8 cellular contexts compared by ENCODE assay signal in genomic region chr2:233251306-233252116, GRCh38. TPM values are rescaled to one million over a fixed set of nuclear protein-coding genes. Genes with fewer than 3 reads are reported as not detected.
A peak's percentile ranks its signal among the peaks of the same experiment; 100 is the strongest.
DNase-seq lines count a peak whose midpoint lies in the region; ATAC-seq and TF ChIP-seq lines count a peak whose summit lies in the region.

Gene ATG16L1 (plus strand): TSS chr2:233251673. CDS start chr2:233251828, 155 bp downstream.

- no peaks in the 10 kb centered on the region for H3K27me3 Mint-ChIP-seq in Caco-2 (ENCODE audit: insufficient read depth, unreplicated experiment)

- H3K9me3 Mint-ChIP-seq in Caco-2 (ENCODE audit: unreplicated experiment): no peaks in the 10 kb centered on the region

- CTCF ChIA-PET in Caco-2 (lab: Charles Lee): interaction anchor here (0.5 to 1.1 kb wide), 2 partner anchors 203 to 587 kb away, joined by 4 to 5 read pairs; no protein-coding TSS in a partner anchor
- CTCF ChIA-PET in activated CD8-positive, alpha-beta memory T cell treated with anti-CD3 and anti-CD28 coated beads for 36 hours (lab: Charles Lee): interaction anchor here (0.9 to 3.3 kb wide), 16 partner anchors 9 to 207 kb away, joined by 3 to 8 read pairs (median 4); partner anchors contain the start of gene INPP5D

- peaks cover 8% of the 10 kb centered on the region; the same call in 1 of the 2 replicates for H3K4me1 ChIP-seq in Caco-2
- peaks cover 36% of the 10 kb centered on the region for H3K4me1 ChIP-seq in effector memory CD4-positive, alpha-beta T cell (ENCODE audit: control insufficient read depth, insufficient read depth, low read length, poor library complexity, severe bottlenecking)

- H3K27me3 ChIP-seq in Caco-2 (replicated peaks; ENCODE audit: control insufficient read depth, insufficient read depth, low read length): no peaks in the 10 kb centered on the region
- no peaks in the 10 kb centered on the region for H3K27me3 ChIP-seq in effector memory CD4-positive, alpha-beta T cell (replicated peaks; ENCODE audit: control insufficient read depth, insufficient read depth, low read length, poor library complexity, severe bottlenecking)

- peaks cover 16% of the 10 kb centered on the region for H3K36me3 Mint-ChIP-seq in Caco-2 (ENCODE audit: insufficient read depth, unreplicated experiment)

- peak; percentile 93 for ATAC-seq in GM21360 (IDR thresholded peaks at IDR 0.05; ENCODE audit: unreplicated experiment)

- POLR2A ChIA-PET in Caco-2 (lab: Charles Lee): no interaction called here
- POLR2A ChIA-PET in activated CD8-positive, alpha-beta memory T cell treated with anti-CD3 and anti-CD28 coated beads for 36 hours (lab: Charles Lee): interaction anchor here (0.6 to 1.7 kb wide), 4 partner anchors 10 to 191 kb away, joined by 3 to 6 read pairs (median 4); partner anchors contain the start of gene INPP5D

- H3K4me1 Mint-ChIP-seq in Caco-2 (ENCODE audit: low read depth, unreplicated experiment): peaks cover 12% of the 10 kb centered on the region

- intact Hi-C loops in Caco-2 (cut with micrococcal nuclease; ENCODE audit: unreplicated experiment): loop anchor here (5.0 kb wide), 1 partner anchor 644 kb away; no protein-coding TSS in a partner anchor

- DNase-seq in Caco-2 (peak; percentile 93), HT1080 (ENCODE audit: low read depth) (peak; percentile 96), NOMO-1 (lab: John Stamatoyannopoulos, UW; ENCODE audit: unreplicated experiment in 2 of 2) (peak; percentile 95 to 99), medulla oblongata (ENCODE audit: extremely low spot score) (peak; percentile 97)
- peak; percentile 90 to 94 (median 93) for DNase-seq in effector memory CD4-positive, alpha-beta T cell
- peak; percentile 90 for DNase-seq in stimulated activated CD8-positive, alpha-beta memory T cell treated with anti-CD3 and anti-CD28 coated beads, Interleukin-12 subunit alpha, Interleukin-12 subunit beta, amount 100 ng/mL, for 1 hour (ENCODE audit: low read depth)

- peak within 1 kb of the TSS; percentile 94 for H3K4me3 ChIP-seq in Caco-2 (ENCODE audit: low read depth, low read length)
- H3K4me3 ChIP-seq in effector memory CD4-positive, alpha-beta T cell (ENCODE audit: insufficient read depth, low read depth, low read length, poor library complexity, severe bottlenecking): peak within 1 kb of the TSS; percentile 84

- H3K9me3 ChIP-seq in Caco-2: no peaks in the 10 kb centered on the region
- H3K9me3 ChIP-seq in effector memory CD4-positive, alpha-beta T cell (ENCODE audit: control insufficient read depth, low read length): no peaks in the 10 kb centered on the region

- peak; percentile 60 to 94 for TF ChIP-seq CTCF in Caco-2 (IDR thresholded peaks at IDR 0.05; ENCODE audit: insufficient read depth in 1 of 2, low read depth in 1 of 2, low read length in 1 of 2, severe bottlenecking in 1 of 2, unreplicated experiment in 1 of 2)

- H3K27ac Mint-ChIP-seq in Caco-2 (ENCODE audit: unreplicated experiment): peak within 1 kb of the TSS; percentile 42

- peak within 1 kb of the TSS; percentile 81 for H3K4me3 Mint-ChIP-seq in Caco-2 (ENCODE audit: unreplicated experiment)

- TSS peak; percentile 30 for BruUV-seq in Caco-2 (replicated peaks; lab: Mats Ljungman, UMichigan)

- H3K27ac ChIP-seq in effector memory CD4-positive, alpha-beta T cell (ENCODE audit: insufficient read depth, low read length, poor library complexity, severe bottlenecking): peak within 1 kb of the TSS; percentile 82

- H3K36me3 ChIP-seq in Caco-2 (ENCODE audit: control insufficient read depth, insufficient read depth, low read length): no peaks in the 10 kb centered on the region
- H3K36me3 ChIP-seq in effector memory CD4-positive, alpha-beta T cell (ENCODE audit: control insufficient read depth, insufficient read depth, low read length): peaks cover 9% of the 10 kb centered on the region

RNA-seq across cellular contexts. Expression of gene ATG16L1, which starts in this region (rescaled TPM):
- 20.1 and 24.4 TPM in 2 replicates for total RNA-seq in Caco-2 (2022)
- total RNA-seq in HT1080 (2014; rRNA removed; shearing (Covaris generic)): 53.0 and 59.4 TPM in 2 replicates
- 26.8 and 31.3 TPM in 2 replicates for polyA plus RNA-seq in HT1080 (2015; cell fraction: cytosol; rRNA removed)
- polyA plus RNA-seq in HT1080 (2015; cell fraction: nucleus; rRNA removed): 68.3 and 74.9 TPM in 2 replicates
- 10 to 100 TPM; 29.0 to 29.2 TPM for total RNA-seq in activated CD8-positive, alpha-beta memory T cell treated with anti-CD3 and anti-CD28 coated beads for 36 hours

Comparison
In these comparisons a context has a peak if more than half of its experiments do, and no peak if none do; other contexts are left out.
1. Peak in every context shown above with its lines: DNase-seq, ATAC-seq, H3K4me3 ChIP-seq and H3K27ac ChIP-seq.